ENCODE assay signal across 1 cellular context in genomic region chr17:64442550-64442971, GRCh38.
TF ChIP-seq lines count a peak whose summit lies in the region.

No MANE protein-coding gene starts in this region.

TF ChIP-seq in H1, 55 proteins besides CTCF, POLR2A, EP300 and RAD21:
- TF ChIP-seq JUN (IDR thresholded peaks at IDR 0.05; ENCODE audit: low read depth, low read length) (no peak), RXRA (IDR thresholded peaks at IDR 0.05; ENCODE audit: insufficient read depth, low read depth, low read length) (no peak), ASH2L (IDR thresholded peaks at IDR 0.05; ENCODE audit: low read length) (no peak), SP2 (IDR thresholded peaks at IDR 0.05; ENCODE audit: low read length) (no peak), RFX5 (IDR thresholded peaks at IDR 0.05; ENCODE audit: borderline replicate concordance, low read depth, low read length) (no peak), EZH2 (IDR thresholded peaks at IDR 0.05; ENCODE audit: low read depth, low read length, severe bottlenecking) (no peak), PHF8 (conservative IDR thresholded peaks at IDR 0.05; ENCODE audit: low read depth, low read length) (no peak), KDM1A (IDR thresholded peaks at IDR 0.05; ENCODE audit: borderline replicate concordance, low read length) (no peak), TBP (IDR thresholded peaks at IDR 0.05; ENCODE audit: low read depth, low read length) (no peak)
